ENCODE assay signal across 21 cellular contexts in genomic region chr2:55338268-55338667, GRCh38.
"Had no signal": no experiment of that assay in that cellular context is flagged by ENCODE, and none has a peak within 500 bp of the region (broad histone marks: within the 10 kb centered on the region; RNA-seq: fewer than 3 reads in every experiment).

No MANE protein-coding gene starts in this region.

- H3K27me3 ChIP-seq: body of pancreas, esophagus muscularis mucosa, right lobe of liver, spleen, upper lobe of right lung had no signal

- H3K4me1 ChIP-seq: body of pancreas, esophagus muscularis mucosa, psoas muscle, right lobe of liver, spleen, upper lobe of right lung had no signal

- H3K9me3 ChIP-seq: body of pancreas, esophagus muscularis mucosa, psoas muscle, right lobe of liver, spleen, thoracic aorta, upper lobe of right lung had no signal

- H3K4me3 ChIP-seq: body of pancreas, esophagus muscularis mucosa, lung, psoas muscle, right lobe of liver, spleen, thoracic aorta, upper lobe of right lung had no signal

- DNase-seq: activated CD4-positive, alpha-beta T cell treated with anti-CD3 and anti-CD28 coated beads for 1 hour; activated CD4-positive, alpha-beta T cell treated with anti-CD3 and anti-CD28 coated beads, Interleukin-2, amount 50 U/mL, for 4 hours; activated effector memory CD4-positive, alpha-beta T cell treated with Interleukin-2 at 50 U/mL for 16 hours; activated naive CD4-positive, alpha-beta T cell treated with anti-CD3 and anti-CD28 coated beads, Interleukin-2, amount 50 U/mL, for 16 hours; activated T-cell treated with anti-CD3 and anti-CD28 coated beads, Interleukin-2, amount 50 U/mL, for 1 hour; amniotic stem cell; body of pancreas; central memory CD4-positive, alpha-beta T cell; cortex of kidney; effector CD4-positive, alpha-beta T cell; islet precursor cell; midbrain; psoas muscle; right lobe of liver; spleen; stimulated activated naive CD8-positive, alpha-beta T cell treated with anti-CD3 and anti-CD28 coated beads, Interleukin-15, amount 100 ng/mL, for 72 hours; T1000; upper lobe of right lung had no signal

- ATAC-seq: body of pancreas; psoas muscle; right lobe of liver; stimulated activated naive CD8-positive, alpha-beta T cell treated with anti-CD3 and anti-CD28 coated beads, Interleukin-15, amount 100 ng/mL, for 72 hours; upper lobe of right lung had no signal

- H3K27ac ChIP-seq: body of pancreas, esophagus muscularis mucosa, psoas muscle, right lobe of liver, spleen, upper lobe of right lung had no signal

- H3K36me3 ChIP-seq: right lobe of liver had no signal
